Comparison of ENCODE assay signal across 1 cellular context in genomic region chr3:125334675-125335560, GRCh38.
TF ChIP-seq lines count a peak whose summit lies in the region.

No MANE protein-coding gene starts in this region.

TF ChIP-seq in GM23338, 12 proteins besides CTCF, POLR2A, EP300 and RAD21 (continued from another document):
- TF ChIP-seq ZNF462 (CRISPR knock-in tag; IDR thresholded peaks at IDR 0.05) (no peak), STAT1 (IDR thresholded peaks at IDR 0.05; ENCODE audit: unreplicated experiment) (no peak), NANOG (IDR thresholded peaks at IDR 0.05; ENCODE audit: borderline replicate concordance) (no peak)
